ENCODE assay signal across 9 cellular contexts in genomic region chr15:100438570-100438969, GRCh38.
DNase-seq lines count a peak whose midpoint lies in the region; ATAC-seq and TF ChIP-seq lines count a peak whose summit lies in the region.
"Had no signal": no experiment of that assay in that cellular context is flagged by ENCODE, and none has a peak within 500 bp of the region (broad histone marks: within the 10 kb centered on the region; RNA-seq: fewer than 3 reads in every experiment).

No MANE protein-coding gene starts in this region.

- DNase-seq in COLO668 (lab: John Stamatoyannopoulos, UW; ENCODE audit: unreplicated experiment), result peak; percentile 5
- peak; percentile 91 for DNase-seq in NCI-H345 (lab: John Stamatoyannopoulos, UW)
- peak; percentile 45 for DNase-seq in brain microvascular endothelial cell
- DNase-seq in occipital lobe (lab: John Stamatoyannopoulos, UW), result peak; percentile 2
- no peak for DNase-seq in NCI-H146 treated with DMSO at 0.1 percent for 48 hours (lab: John Stamatoyannopoulos, UW; ENCODE audit: unreplicated experiment)
- no peak for DNase-seq in GM03348 (ENCODE audit: low spot score)

- in situ Hi-C loops in brain microvascular endothelial cell (cut with HindIII; ENCODE audit: low pct_ligation_motif_present, low sequenced_read_pairs), result no loop called here

- ATAC-seq in GM21825 (IDR thresholded peaks at IDR 0.05; ENCODE audit: unreplicated experiment) (peak; percentile 61), GM18861 (IDR thresholded peaks at IDR 0.05; ENCODE audit: unreplicated experiment) (no peak)

- H3K27ac ChIP-seq in brain microvascular endothelial cell, result no peak overlapping the region
- H3K27ac ChIP-seq: VCaP had no signal

- no peak for TF ChIP-seq CTCF in brain microvascular endothelial cell (IDR thresholded peaks at IDR 0.05; ENCODE audit: low read depth, low read length, missing control alignments)

- H3K4me3 ChIP-seq in brain microvascular endothelial cell (ENCODE audit: low read depth, low read length), result no peak overlapping the region

- no peaks in the 10 kb centered on the region for H3K27me3 ChIP-seq in brain microvascular endothelial cell (replicated peaks)

- H3K36me3 ChIP-seq in brain microvascular endothelial cell (replicated peaks), result no peaks in the 10 kb centered on the region

Comparison
In these comparisons a context has a peak if more than half of its experiments do, and no peak if none do; other contexts are left out.
1. DNase-seq: peak in COLO668 (single experiment), NCI-H345 (single experiment), brain microvascular endothelial cell (single experiment) and occipital lobe (single experiment); none in NCI-H146 treated with DMSO at 0.1 percent for 48 hours (single experiment) and GM03348 (single experiment).